34 cellular contexts compared by ENCODE assay signal in the genomic region with DNA sequence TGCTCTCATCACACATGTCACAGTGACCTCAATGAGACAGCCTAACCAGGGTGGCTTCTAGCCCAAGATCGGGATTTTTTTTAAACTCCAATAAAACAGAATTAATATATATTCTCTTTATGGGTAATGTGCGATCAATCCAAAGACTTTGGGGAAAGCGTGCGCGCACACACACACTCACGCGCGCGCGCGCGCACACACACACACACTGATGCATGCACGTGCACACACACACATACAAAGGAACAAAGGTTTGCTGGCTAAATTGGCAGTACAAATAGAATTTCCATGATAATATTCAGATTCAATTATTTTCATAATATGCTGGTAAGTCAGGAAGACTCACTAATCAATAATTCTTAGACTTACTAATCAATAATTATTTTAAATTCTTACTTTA. TPM values are rescaled to one million over a fixed set of nuclear protein-coding genes. Genes with fewer than 3 reads are reported as not detected.
"Had no signal": no experiment of that assay in that cellular context is flagged by ENCODE, and none has a peak within 500 bp of the region (broad histone marks: within the 10 kb centered on the region; RNA-seq: fewer than 3 reads in every experiment).

No MANE protein-coding gene starts in this region.

- H3K27ac ChIP-seq: adrenal gland, body of pancreas, brain microvascular endothelial cell, breast epithelium had no signal

- H3K4me3 ChIP-seq: adrenal gland, body of pancreas, breast epithelium had no signal

- H3K36me3 ChIP-seq: adrenal gland, brain microvascular endothelial cell, breast epithelium had no signal

- H3K9me3 Mint-ChIP-seq: activated B cell treated with CpG ODN at 0.5 μM for 24 hours; activated CD4-positive, alpha-beta memory T cell treated with anti-CD3 and anti-CD28 coated beads for 36 hours; activated CD4-positive, alpha-beta T cell treated with anti-CD3 and anti-CD28 coated beads, Interleukin-2, amount 10 ng/mL, durations not matched to agents 24 days and 14 days; activated CD8-positive, alpha-beta T cell treated with anti-CD3 and anti-CD28 coated beads for 36 hours; activated naive CD4-positive, alpha-beta T cell treated with anti-CD3 and anti-CD28 coated beads for 36 hours; activated naive CD4-positive, alpha-beta T cell treated with anti-CD3 and anti-CD28 coated beads, Interleukin-2, amount 50 U/mL, for 72 hours; activated naive CD8-positive, alpha-beta T cell treated with anti-CD3 and anti-CD28 coated beads for 36 hours; activated T-cell treated with anti-CD3 and anti-CD28 coated beads, Interleukin-2, amount 50 U/mL, for 4 hours; activated T-cell treated with anti-CD3 and anti-CD28 coated beads, Interleukin-2, amount 50 U/mL, for 72 hours; activated T-helper 1 cell treated with anti-CD3 and anti-CD28 coated beads, Interleukin-12 subunit alpha, Interleukin-12 subunit beta, Interleukin-2, Interleukin-4 antibody, amounts not matched to agents 30 ng/mL and 10 ng/mL and 1 ng/mL, durations not matched to agents 14 hours and 24 hours and 36 hours; activated T-helper 17 cell treated with anti-CD3 and anti-CD28 coated beads, Interleukin-2, amount 50 U/mL, for 72 hours; T-helper 2 cell treated with Interferon-gamma antibody and Interleukin-4, amounts not matched to agents 5 μg/mL and 100 μg/mL, for 36 hours had no signal

- H3K4me3 Mint-ChIP-seq: activated B cell treated with CpG ODN at 0.5 μM for 24 hours; activated CD4-positive, alpha-beta memory T cell treated with anti-CD3 and anti-CD28 coated beads for 36 hours; activated CD4-positive, alpha-beta T cell treated with anti-CD3 and anti-CD28 coated beads, Interleukin-2, amount 10 ng/mL, durations not matched to agents 24 days and 14 days; activated CD8-positive, alpha-beta T cell treated with anti-CD3 and anti-CD28 coated beads for 36 hours; activated naive CD4-positive, alpha-beta T cell treated with anti-CD3 and anti-CD28 coated beads for 36 hours; activated naive CD8-positive, alpha-beta T cell treated with anti-CD3 and anti-CD28 coated beads for 36 hours; activated T-cell treated with anti-CD3 and anti-CD28 coated beads, Interleukin-2, amount 50 U/mL, for 4 hours; activated T-cell treated with anti-CD3 and anti-CD28 coated beads, Interleukin-2, amount 50 U/mL, for 72 hours; activated T-helper 1 cell treated with anti-CD3 and anti-CD28 coated beads, Interleukin-12 subunit alpha, Interleukin-12 subunit beta, Interleukin-2, Interleukin-4 antibody, amounts not matched to agents 30 ng/mL and 10 ng/mL and 1 ng/mL, durations not matched to agents 14 hours and 24 hours and 36 hours; activated T-helper 17 cell treated with anti-CD3 and anti-CD28 coated beads, Interleukin-2, amount 50 U/mL, for 72 hours; T-helper 17 cell; T-helper 2 cell treated with Interferon-gamma antibody and Interleukin-4, amounts not matched to agents 5 μg/mL and 100 μg/mL, for 36 hours had no signal

- ATAC-seq: activated CD8-positive, alpha-beta T cell treated with anti-CD3 and anti-CD28 coated beads for 36 hours; activated naive CD4-positive, alpha-beta T cell treated with anti-CD3 and anti-CD28 coated beads, Interleukin-2, amount 50 U/mL, for 72 hours; activated T-cell treated with anti-CD3 and anti-CD28 coated beads, Interleukin-2, amount 50 U/mL, for 4 hours; activated T-cell treated with anti-CD3 and anti-CD28 coated beads, Interleukin-2, amount 50 U/mL, for 72 hours; activated T-helper 17 cell treated with anti-CD3 and anti-CD28 coated beads, Interleukin-2, amount 50 U/mL, for 72 hours; body of pancreas; T-helper 17 cell had no signal

- H3K4me1 ChIP-seq: body of pancreas, breast epithelium had no signal

- H3K4me1 Mint-ChIP-seq: activated B cell treated with CpG ODN at 0.5 μM for 24 hours; activated CD4-positive, alpha-beta T cell treated with anti-CD3 and anti-CD28 coated beads, Interleukin-2, amount 10 ng/mL, durations not matched to agents 24 days and 14 days; activated naive CD8-positive, alpha-beta T cell treated with anti-CD3 and anti-CD28 coated beads for 36 hours; activated T-helper 17 cell treated with anti-CD3 and anti-CD28 coated beads, Interleukin-2, amount 50 U/mL, for 72 hours; T-helper 17 cell had no signal

- DNase-seq: activated B cell treated with CpG ODN at 0.5 μM for 24 hours; activated CD4-positive, alpha-beta memory T cell treated with anti-CD3 and anti-CD28 coated beads for 36 hours; activated CD4-positive, alpha-beta T cell treated with anti-CD3 and anti-CD28 coated beads for 4 hours; activated CD4-positive, alpha-beta T cell treated with anti-CD3 and anti-CD28 coated beads, Interleukin-2, amount 10 ng/mL, durations not matched to agents 24 days and 14 days; activated CD4-positive, alpha-beta T cell treated with anti-CD3 and anti-CD28 coated beads, Interleukin-2, amount 50 U/mL, for 1 hour; activated CD4-positive, alpha-beta T cell treated with anti-CD3 and anti-CD28 coated beads, Interleukin-2, amount 50 U/mL, for 4 hours; activated CD4-positive, CD25-positive, alpha-beta regulatory T cell treated with anti-CD3 and anti-CD28 coated beads, Interleukin-2, amount 50 U/mL, for 72 hours; activated CD8-positive, alpha-beta memory T cell treated with anti-CD3 and anti-CD28 coated beads, Interleukin-2, amount 50 U/mL, for 4 hours; activated CD8-positive, alpha-beta T cell treated with anti-CD3 and anti-CD28 coated beads for 36 hours; activated effector memory CD4-positive, alpha-beta T cell treated with anti-CD3 and anti-CD28 coated beads, Interleukin-2, amount 50 U/mL, for 16 hours; activated gamma-delta T cell treated with Interleukin-2 at 50 U/mL for 16 hours; activated naive CD4-positive, alpha-beta T cell; activated naive CD4-positive, alpha-beta T cell treated with anti-CD3 and anti-CD28 coated beads for 36 hours; activated naive CD4-positive, alpha-beta T cell treated with anti-CD3 and anti-CD28 coated beads, Interleukin-2, amount 50 U/mL, for 16 hours; activated naive CD8-positive, alpha-beta T cell treated with anti-CD3 and anti-CD28 coated beads for 36 hours; activated T-cell treated with anti-CD3 and anti-CD28 coated beads for 4 hours; activated T-cell treated with anti-CD3 and anti-CD28 coated beads, Interleukin-2, amount 50 U/mL, for 1 hour; activated T-cell treated with anti-CD3 and anti-CD28 coated beads, Interleukin-2, amount 50 U/mL, for 4 hours; activated T-cell treated with anti-CD3 and anti-CD28 coated beads, Interleukin-2, amount 50 U/mL, for 72 hours; adrenal gland; amniotic stem cell; aorta; body of pancreas; brain microvascular endothelial cell; central memory CD4-positive, alpha-beta T cell; SW 1271; T-helper 17 cell; T-helper 9 cell had no signal

- H3K27ac Mint-ChIP-seq: activated B cell treated with CpG ODN at 0.5 μM for 24 hours; activated CD4-positive, alpha-beta memory T cell treated with anti-CD3 and anti-CD28 coated beads for 36 hours; activated CD4-positive, alpha-beta T cell treated with anti-CD3 and anti-CD28 coated beads, Interleukin-2, amount 10 ng/mL, durations not matched to agents 24 days and 14 days; activated CD8-positive, alpha-beta T cell treated with anti-CD3 and anti-CD28 coated beads for 36 hours; activated naive CD4-positive, alpha-beta T cell treated with anti-CD3 and anti-CD28 coated beads for 36 hours; activated naive CD4-positive, alpha-beta T cell treated with anti-CD3 and anti-CD28 coated beads, Interleukin-2, amount 50 U/mL, for 72 hours; activated naive CD8-positive, alpha-beta T cell treated with anti-CD3 and anti-CD28 coated beads for 36 hours; activated T-cell treated with anti-CD3 and anti-CD28 coated beads, Interleukin-2, amount 50 U/mL, for 72 hours; activated T-helper 1 cell treated with anti-CD3 and anti-CD28 coated beads, Interleukin-12 subunit alpha, Interleukin-12 subunit beta, Interleukin-2, Interleukin-4 antibody, amounts not matched to agents 30 ng/mL and 10 ng/mL and 1 ng/mL, durations not matched to agents 14 hours and 24 hours and 36 hours; activated T-helper 17 cell treated with anti-CD3 and anti-CD28 coated beads, Interleukin-2, amount 50 U/mL, for 72 hours; T-helper 17 cell; T-helper 2 cell treated with Interferon-gamma antibody and Interleukin-4, amounts not matched to agents 5 μg/mL and 100 μg/mL, for 36 hours had no signal

- H3K36me3 Mint-ChIP-seq: activated CD4-positive, alpha-beta memory T cell treated with anti-CD3 and anti-CD28 coated beads for 36 hours; activated naive CD4-positive, alpha-beta T cell treated with anti-CD3 and anti-CD28 coated beads, Interleukin-2, amount 50 U/mL, for 72 hours; activated naive CD8-positive, alpha-beta T cell treated with anti-CD3 and anti-CD28 coated beads for 36 hours had no signal

- H3K27me3 ChIP-seq: adrenal gland, body of pancreas, brain microvascular endothelial cell, breast epithelium had no signal

RNA-seq across cellular contexts. Expression of a gene that starts 19.3 kb away (rescaled TPM):
- total RNA-seq: activated B cell treated with CpG ODN at 0.5 μM for 24 hours; activated CD8-positive, alpha-beta T cell treated with anti-CD3 and anti-CD28 coated beads for 36 hours; activated T-helper 1 cell treated with anti-CD3 and anti-CD28 coated beads, Interleukin-12 subunit alpha, Interleukin-12 subunit beta, Interleukin-2, Interleukin-4 antibody, amounts not matched to agents 30 ng/mL and 10 ng/mL and 1 ng/mL, durations not matched to agents 14 hours and 24 hours and 36 hours; T-helper 1 cell treated with Interleukin-12 subunit alpha and Interleukin-12 subunit beta and Interleukin-4 antibody, amounts not matched to agents 30 ng/mL and 1 ng/mL, for 36 hours; T-helper 17 cell had no signal

RNA-seq across cellular contexts. Expression of a gene that starts 53.9 kb away (rescaled TPM):
- total RNA-seq: activated T-cell treated with anti-CD3 and anti-CD28 coated beads, Interleukin-2, amount 50 U/mL, for 4 hours; body of pancreas had no signal
